ENCODE assay signal across 9 cellular contexts in genomic region chr2:31219131-31219969, GRCh38. TPM values are rescaled to one million over a fixed set of nuclear protein-coding genes. Genes with fewer than 3 reads are reported as not detected.
DNase-seq lines count a peak whose midpoint lies in the region; ATAC-seq and TF ChIP-seq lines count a peak whose summit lies in the region.
"Had no signal": no experiment of that assay in that cellular context is flagged by ENCODE, and none has a peak within 500 bp of the region (broad histone marks: within the 10 kb centered on the region; RNA-seq: fewer than 3 reads in every experiment).

No MANE protein-coding gene starts in this region.

- H3K27ac ChIP-seq in osteoblast (ENCODE audit: low read depth, low read length): no peak overlapping the region

- ATAC-seq in GM19023 (IDR thresholded peaks at IDR 0.05; ENCODE audit: unreplicated experiment) (peak; percentile 83), HG02759 (IDR thresholded peaks at IDR 0.05; ENCODE audit: unreplicated experiment) (peak; percentile 79)
- no peak for ATAC-seq in activated T-cell treated with anti-CD3 and anti-CD28 coated beads, Interleukin-2, amount 50 U/mL, for 4 hours

- no peak overlapping the region for H2AFZ ChIP-seq in osteoblast (ENCODE audit: low read length)

- no peaks in the 10 kb centered on the region for H3K36me3 ChIP-seq in osteoblast (ENCODE audit: insufficient read depth, low read length)

- DNase-seq in NCI-H69 (lab: John Stamatoyannopoulos, UW) (peak; percentile 0), osteoblast (ENCODE audit: insufficient read length, low spot score, missing footprints) (peak; percentile 18), foreskin melanocyte (no peak), SHP77 treated with DMSO at 0.1 percent for 48 hours (lab: John Stamatoyannopoulos, UW) (no peak), HT-29 (ENCODE audit: low spot score) (no peak)
- no peak for DNase-seq in activated T-cell treated with anti-CD3 and anti-CD28 coated beads, Interleukin-2, amount 50 U/mL, for 4 hours

- peaks cover 23% of the 10 kb centered on the region for H3K27me3 Mint-ChIP-seq in activated T-cell treated with anti-CD3 and anti-CD28 coated beads, Interleukin-2, amount 50 U/mL, for 4 hours (ENCODE audit: low read depth)

- H3K9me3 ChIP-seq in osteoblast (ENCODE audit: low read depth, low read length): no peaks in the 10 kb centered on the region

- H3K4me2 ChIP-seq in osteoblast (ENCODE audit: insufficient read depth, low read length): no peak overlapping the region

- TF ChIP-seq CTCF in osteoblast (IDR thresholded peaks at IDR 0.05; ENCODE audit: extremely low read depth, low read depth, low read length): no peak

- no peaks in the 10 kb centered on the region for H3K79me2 ChIP-seq in osteoblast (ENCODE audit: insufficient read depth, low read length)

- H4K20me1 ChIP-seq in osteoblast (ENCODE audit: insufficient read depth, low read length): no peaks in the 10 kb centered on the region

- peaks cover 6% of the 10 kb centered on the region for H3K4me1 Mint-ChIP-seq in activated T-cell treated with anti-CD3 and anti-CD28 coated beads, Interleukin-2, amount 50 U/mL, for 4 hours (ENCODE audit: low read depth)

- H3K27me3 ChIP-seq in osteoblast (ENCODE audit: insufficient read depth, low read length): peaks cover 15% of the 10 kb centered on the region

- H3K4me3 Mint-ChIP-seq in activated T-cell treated with anti-CD3 and anti-CD28 coated beads, Interleukin-2, amount 50 U/mL, for 4 hours: no peak overlapping the region
- H3K4me3 Mint-ChIP-seq: natural killer cell treated with Interleukin-12 subunit alpha and Interleukin-12 subunit beta and Interleukin-15 and Interleukin-18, amount 100 ng/mL, for 72 hours had no signal

- no peaks in the 10 kb centered on the region for H3K4me1 ChIP-seq in osteoblast (ENCODE audit: insufficient read depth, low read length)

- no peak overlapping the region for H3K4me3 ChIP-seq in osteoblast (ENCODE audit: insufficient read depth, low read length)

- H3K36me3 Mint-ChIP-seq in activated T-cell treated with anti-CD3 and anti-CD28 coated beads, Interleukin-2, amount 50 U/mL, for 4 hours (ENCODE audit: insufficient read depth): no peaks in the 10 kb centered on the region
- H3K36me3 Mint-ChIP-seq: natural killer cell treated with Interleukin-12 subunit alpha and Interleukin-12 subunit beta and Interleukin-15 and Interleukin-18, amount 100 ng/mL, for 72 hours had no signal

- H3K9me3 Mint-ChIP-seq in activated T-cell treated with anti-CD3 and anti-CD28 coated beads, Interleukin-2, amount 50 U/mL, for 4 hours: no peaks in the 10 kb centered on the region
- H3K9me3 Mint-ChIP-seq: natural killer cell treated with Interleukin-12 subunit alpha and Interleukin-12 subunit beta and Interleukin-15 and Interleukin-18, amount 100 ng/mL, for 72 hours had no signal

RNA-seq across cellular contexts. Expression of gene CAPN14, which starts 2.0 kb away (rescaled TPM):
- total RNA-seq in osteoblast: under 0.01 TPM in 2 replicates
- total RNA-seq in HT-29 (2014; rRNA removed; shearing (Covaris generic)): not detected in 2 replicates
- total RNA-seq in activated T-cell treated with anti-CD3 and anti-CD28 coated beads, Interleukin-2, amount 50 U/mL, for 4 hours: under 1 TPM; 0.10 to 0.24 (median 0.14) TPM

RNA-seq across cellular contexts. Expression of gene EHD3, which starts 14.6 kb away (rescaled TPM):
- total RNA-seq in osteoblast: 16.3 and 17.4 TPM in 2 replicates
- total RNA-seq in HT-29 (2014; rRNA removed; shearing (Covaris generic)): not detected in 2 replicates
- 1 to 10 TPM; 1.8 to 2.2 (median 2.2) TPM for total RNA-seq in activated T-cell treated with anti-CD3 and anti-CD28 coated beads, Interleukin-2, amount 50 U/mL, for 4 hours

Comparison
In these comparisons a context has a peak if more than half of its experiments do, and no peak if none do; other contexts are left out.
1. ATAC-seq: peak in GM19023 (single experiment) and HG02759 (single experiment); none in activated T-cell treated with anti-CD3 and anti-CD28 coated beads, Interleukin-2, amount 50 U/mL, for 4 hours (0 of 2).
2. DNase-seq: peak in NCI-H69 (single experiment) and osteoblast (single experiment); none in foreskin melanocyte (single experiment), SHP77 treated with DMSO at 0.1 percent for 48 hours (single experiment), HT-29 (single experiment) and activated T-cell treated with anti-CD3 and anti-CD28 coated beads, Interleukin-2, amount 50 U/mL, for 4 hours (single experiment).